24 cellular contexts compared by ENCODE assay signal in the genomic region with DNA sequence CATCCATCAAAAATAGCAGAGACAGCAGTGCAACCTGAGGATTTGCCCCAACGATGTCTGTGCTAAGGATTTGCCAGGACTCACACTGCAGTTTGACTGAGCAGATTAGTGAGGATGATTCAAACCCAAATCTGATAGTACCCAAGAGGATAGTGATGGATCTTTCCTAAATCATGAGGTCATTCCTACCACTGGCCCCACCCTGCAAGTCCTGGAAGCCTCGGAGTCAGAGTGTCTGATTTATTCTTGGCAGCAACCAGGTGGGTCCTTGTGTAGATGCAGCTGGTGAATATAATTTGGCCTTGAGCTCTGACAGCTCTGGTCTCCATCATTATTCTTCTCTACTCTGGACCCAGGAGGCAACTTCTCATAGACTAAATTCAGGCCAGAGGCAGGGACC.
DNase-seq lines count a peak whose midpoint lies in the region; ATAC-seq, FAIRE-seq and TF ChIP-seq lines count a peak whose summit lies in the region.
"Had no signal": no experiment of that assay in that cellular context is flagged by ENCODE, and none has a peak within 500 bp of the region (broad histone marks: within the 10 kb centered on the region; RNA-seq: fewer than 3 reads in every experiment).

No MANE protein-coding gene starts in this region.

- H2AFZ ChIP-seq in HepG2 (ENCODE audit: low read length) (no peak overlapping the region), H1 (ENCODE audit: low read length) (no peak overlapping the region)
- H2AFZ ChIP-seq: GM23248 had no signal

- no peak overlapping the region for H2BK5ac ChIP-seq in H1 (ENCODE audit: low read depth, low read length)

- no peaks in the 10 kb centered on the region for H3K79me1 ChIP-seq in H1 (ENCODE audit: low read depth, low read length)

- no peak overlapping the region for H3K14ac ChIP-seq in H1 (ENCODE audit: insufficient read length)

- no peak overlapping the region for H2BK120ac ChIP-seq in H1 (replicated peaks; ENCODE audit: low read depth, low read length)

- no peaks in the 10 kb centered on the region for H3K23me2 ChIP-seq in H1 (ENCODE audit: low read depth, low read length)

- H2AK5ac ChIP-seq in H1 (ENCODE audit: low read depth, low read length), result no peak overlapping the region

- no peak for DNase-seq in HepG2 (ENCODE audit: low spot score)
- no peak for DNase-seq in right lobe of liver
- DNase-seq in H1 (ENCODE audit: low read depth in 1 of 2, low spot score in 2 of 2), result no peak
- no peak for DNase-seq in sciatic nerve (ENCODE audit: low spot score)
- no peak for DNase-seq in amygdala (lab: John Stamatoyannopoulos, UW)
- no peak for DNase-seq in breast epithelium (ENCODE audit: low spot score in 2 of 2)
- DNase-seq in Right ventricle myocardium inferior (ENCODE audit: missing footprints), result no peak
- DNase-seq: AML-193; CD4-positive, alpha-beta T cell; GM23248; H9; HFFc6; KBM-7; NCI-H1105 treated with DMSO at 0.1 percent for 48 hours; NCI-H2029; NCI-H446 treated with DMSO at 0.1 percent for 48 hours; NCI-H526 treated with DMSO at 0.1 percent for 48 hours had no signal

- no peak for TF ChIP-seq CTCF in HepG2 (CRISPR knock-in tag; IDR thresholded peaks at IDR 0.05)
- no peak for TF ChIP-seq CTCF in right lobe of liver (IDR thresholded peaks at IDR 0.05)
- TF ChIP-seq CTCF in H1 (IDR thresholded peaks at IDR 0.05; ENCODE audit: control extremely low read depth in 1 of 3, insufficient read depth in 1 of 3, low read depth in 1 of 3, low read length in 3 of 3), result no peak
- TF ChIP-seq CTCF in breast epithelium (IDR thresholded peaks at IDR 0.05), result no peak

- no peak overlapping the region for H4K91ac ChIP-seq in H1 (replicated peaks; ENCODE audit: insufficient read length, low read length)

- CTCF ChIA-PET in HepG2 (lab: Yijun Ruan, JAX; ENCODE audit: low intra/inter-chr PET ratio, low total read pairs), result no interaction called here
- CTCF ChIA-PET in H1 (lab: Charles Lee; ENCODE audit: partially characterized antibody), result no interaction called here

- H3K23ac ChIP-seq in H1 (ENCODE audit: insufficient read length), result no peak overlapping the region

- BruUV-seq in HepG2 (replicated peaks; lab: Mats Ljungman, UMichigan), result no TSS peak

- H4K5ac ChIP-seq in H1 (ENCODE audit: insufficient read length, low read depth, low read length), result no peak overlapping the region

- H2BK20ac ChIP-seq in H1 (ENCODE audit: low read length), result no peak overlapping the region

- H3K18ac ChIP-seq in H1 (ENCODE audit: extremely low read depth, low read length), result no peak overlapping the region

- no peak for FAIRE-seq in HepG2 (lab: Jason Lieb, UNC)
- no peak for FAIRE-seq in H1 (lab: Jason Lieb, UNC)
- FAIRE-seq: A204.1, D721Med, GM18507, HTR-8/SVneo, RCC 7860 had no signal

- POLR2A ChIA-PET in HepG2 (lab: Yijun Ruan, JAX), result no interaction called here
- POLR2A ChIA-PET in H1 (lab: Charles Lee; ENCODE audit: partially characterized antibody), result no interaction called here

- no peaks in the 10 kb centered on the region for H3K27me3 ChIP-seq in HepG2 (ENCODE audit: control insufficient read depth in 1 of 2, insufficient read depth in 2 of 2, low read length in 2 of 2)
- H3K27me3 ChIP-seq in right lobe of liver, result no peaks in the 10 kb centered on the region
- no peaks in the 10 kb centered on the region; a peak in 1 of 7 replicates for H3K27me3 ChIP-seq in H1 (replicated peaks in 1 of 4; ENCODE audit: control insufficient read depth in 3 of 4, extremely low read depth in 1 of 4, insufficient read depth in 3 of 4, low read length in 3 of 4)
- H3K27me3 ChIP-seq in breast epithelium, result no peaks in the 10 kb centered on the region
- H3K27me3 ChIP-seq: BLaER1 treated with 17β-estradiol and CSF1 and Interleukin-3, amounts not matched to agents 10 nM and 100 nM; SJSA1 had no signal

- H2BK12ac ChIP-seq in H1 (ENCODE audit: low read depth, low read length), result no peak overlapping the region

- H3K9me3 ChIP-seq in HepG2 (ENCODE audit: low read length), result no peaks in the 10 kb centered on the region
- no peaks in the 10 kb centered on the region for H3K9me3 ChIP-seq in right lobe of liver
- H3K9me3 ChIP-seq in H1 (ENCODE audit: insufficient read depth in 2 of 2, low read depth in 1 of 2, low read length in 1 of 2), result no peaks in the 10 kb centered on the region
- no peaks in the 10 kb centered on the region for H3K9me3 ChIP-seq in breast epithelium
- H3K9me3 ChIP-seq: BLaER1 treated with 17β-estradiol and CSF1 and Interleukin-3, amounts not matched to agents 10 nM and 100 nM; SJSA1 had no signal

- H3K4me1 ChIP-seq in HepG2 (ENCODE audit: insufficient read depth, low read length) (no peaks in the 10 kb centered on the region), right lobe of liver (no peaks in the 10 kb centered on the region), H1 (replicated peaks in 1 of 4; ENCODE audit: control insufficient read depth in 3 of 4, insufficient read depth in 4 of 4, low read length in 3 of 4) (no peaks in the 10 kb centered on the region; a peak in 1 of 7 replicates), breast epithelium (no peaks in the 10 kb centered on the region)
- H3K4me1 ChIP-seq: BLaER1 treated with 17β-estradiol and CSF1 and Interleukin-3, amounts not matched to agents 10 nM and 100 nM; SJSA1 had no signal

- no peak for TF ChIP-seq RAD21 in HepG2 (CRISPR knock-in tag; IDR thresholded peaks at IDR 0.05)
- no peak for TF ChIP-seq RAD21 in H1 (IDR thresholded peaks at IDR 0.05 in 1 of 2, conservative IDR thresholded peaks at IDR 0.05 in 1 of 2; ENCODE audit: low read depth in 2 of 2, low read length in 2 of 2)

- intact Hi-C loops in HepG2 (cut with micrococcal nuclease; ENCODE audit: unreplicated experiment), result no loop called here
- intact Hi-C loops in right lobe of liver (cut with DNase I), result no loop called here
- intact Hi-C loops in sciatic nerve (cut with DNase I), result no loop called here
- intact Hi-C loops in breast epithelium (cut with DNase I; ENCODE audit: low total_unique reads), result no loop called here
- intact Hi-C loops in Right ventricle myocardium inferior (cut with DNase I), result no loop called here

- no peak overlapping the region for H3K4ac ChIP-seq in H1 (replicated peaks; ENCODE audit: insufficient read length, low read depth, low read length)

- H3K27ac ChIP-seq in HepG2 (ENCODE audit: extremely low read length, insufficient read depth, low read length) (no peak overlapping the region), right lobe of liver (no peak overlapping the region), H1 (ENCODE audit: low read depth, low read length) (0 out of 2 replicates have a peak overlapping the region, but pooled peaks have one; percentile 5), breast epithelium (no peak overlapping the region)
- H3K27ac ChIP-seq: BLaER1 treated with 17β-estradiol and CSF1 and Interleukin-3, amounts not matched to agents 10 nM and 100 nM; GM23248; SJSA1 had no signal

- no peaks in the 10 kb centered on the region for H3K79me2 ChIP-seq in HepG2 (ENCODE audit: insufficient read depth, low read length)
- no peaks in the 10 kb centered on the region for H3K79me2 ChIP-seq in H1 (ENCODE audit: control insufficient read depth in 1 of 2, insufficient read depth in 2 of 2, low read length in 2 of 2)

- ATAC-seq in HepG2 (no peak), right lobe of liver (no peak), sciatic nerve (peak; percentile 34), Right ventricle myocardium inferior (no peak)

- H4K8ac ChIP-seq in H1 (ENCODE audit: extremely low read depth, insufficient read depth, low read length), result no peak overlapping the region

- no peak for TF ChIP-seq POLR2A in HepG2 (IDR thresholded peaks at IDR 0.05; ENCODE audit: insufficient read depth in 1 of 2, low read depth in 2 of 2, low read length in 2 of 2)
- TF ChIP-seq POLR2A in right lobe of liver (IDR thresholded peaks at IDR 0.05), result no peak
- no peak for TF ChIP-seq POLR2A in H1 (IDR thresholded peaks at IDR 0.05; ENCODE audit: control extremely low read depth in 1 of 2, low read depth in 2 of 2, low read length in 2 of 2)
- no peak for TF ChIP-seq POLR2A in breast epithelium (IDR thresholded peaks at IDR 0.05)

- no peaks in the 10 kb centered on the region for H4K20me1 ChIP-seq in HepG2 (ENCODE audit: insufficient read depth, low read length)
- H4K20me1 ChIP-seq in H1 (replicated peaks in 1 of 2; ENCODE audit: control insufficient read depth in 1 of 2, insufficient read depth in 2 of 2, low read length in 2 of 2), result no peaks in the 10 kb centered on the region
- H4K20me1 ChIP-seq: BLaER1 treated with 17β-estradiol and CSF1 and Interleukin-3, amounts not matched to agents 10 nM and 100 nM had no signal

- in situ Hi-C loops in HepG2 (cut with HindIII; ENCODE audit: extremely low pct_ligation_motif_present, low pct_unique_long_range_greater_than_20kb), result no loop called here

- H3K9ac ChIP-seq in HepG2 (ENCODE audit: insufficient read depth, low read depth, low read length) (no peak overlapping the region), H1 (replicated peaks in 1 of 4; ENCODE audit: extremely low read depth in 1 of 4, low read depth in 3 of 4, low read length in 3 of 4) (no peak overlapping the region)
- H3K9ac ChIP-seq: BLaER1 treated with 17β-estradiol and CSF1 and Interleukin-3, amounts not matched to agents 10 nM and 100 nM; GM23248 had no signal

- WGBS in HepG2 (ENCODE audit: low lambda C conversion rate), result 0% methylated on average over 2 of the region's 2 CpGs
- WGBS in right lobe of liver (ENCODE audit: insufficient coverage, low coverage, low lambda C conversion rate, missing lambda C conversion rate), result 47% methylated on average over 2 of the region's 2 CpGs
- 90% methylated on average over 2 of the region's 2 CpGs; no CpG with 5 or more reads in 1 of the 2 experiments for WGBS in H1 (ENCODE audit: extremely low coverage in 1 of 2, insufficient coverage in 1 of 2, insufficient read length in 1 of 2, insufficient replicate concordance in 2 of 2, low coverage in 1 of 2, low lambda C conversion rate in 2 of 2, missing lambda C conversion rate in 1 of 2), 2 experiments

- H3K4me3 ChIP-seq in HepG2 (replicated peaks in 1 of 3; ENCODE audit: insufficient read depth in 1 of 3, low read depth in 2 of 3, low read length in 3 of 3) (no peak overlapping the region), right lobe of liver (no peak overlapping the region), H1 (ENCODE audit: extremely low read depth in 1 of 4, insufficient read depth in 2 of 4, low read depth in 3 of 4, low read length in 4 of 4) (no peak overlapping the region), breast epithelium (no peak overlapping the region)
- H3K4me3 ChIP-seq: BLaER1 treated with 17β-estradiol and CSF1 and Interleukin-3, amounts not matched to agents 10 nM and 100 nM; GM23248; SJSA1 had no signal

- H3K36me3 ChIP-seq in HepG2 (replicated peaks in 1 of 2; ENCODE audit: control insufficient read depth in 1 of 2, insufficient read depth in 2 of 2, low read length in 2 of 2) (no peaks in the 10 kb centered on the region), right lobe of liver (no peaks in the 10 kb centered on the region), H1 (ENCODE audit: control insufficient read depth in 2 of 4, insufficient read depth in 4 of 4, low read length in 3 of 4) (no peaks in the 10 kb centered on the region), breast epithelium (no peaks in the 10 kb centered on the region)
- H3K36me3 ChIP-seq: BLaER1 treated with 17β-estradiol and CSF1 and Interleukin-3, amounts not matched to agents 10 nM and 100 nM; SJSA1 had no signal

- H3K4me2 ChIP-seq in HepG2 (ENCODE audit: low read depth, low read length), result no peak overlapping the region
- no peak overlapping the region for H3K4me2 ChIP-seq in H1 (ENCODE audit: insufficient read depth in 1 of 2, low read depth in 2 of 2, low read length in 2 of 2)
- H3K4me2 ChIP-seq: BLaER1 treated with 17β-estradiol and CSF1 and Interleukin-3, amounts not matched to agents 10 nM and 100 nM had no signal

- H2BK15ac ChIP-seq in H1 (ENCODE audit: low read length), result no peak overlapping the region

- no peak overlapping the region for H3K56ac ChIP-seq in H1 (replicated peaks; ENCODE audit: insufficient read length, low read depth, low read length)

- TF ChIP-seq EP300 in HepG2 (IDR thresholded peaks at IDR 0.05; ENCODE audit: low read depth in 2 of 2, low read length in 2 of 2) (no peak), HepG2 (CRISPR knock-in tag; IDR thresholded peaks at IDR 0.05; ENCODE audit: borderline replicate concordance) (no peak), H1 (IDR thresholded peaks at IDR 0.05; ENCODE audit: borderline replicate concordance in 1 of 2, low read depth in 2 of 2, low read length in 2 of 2) (no peak)
